15 cellular contexts compared by ENCODE assay signal in the genomic region with DNA sequence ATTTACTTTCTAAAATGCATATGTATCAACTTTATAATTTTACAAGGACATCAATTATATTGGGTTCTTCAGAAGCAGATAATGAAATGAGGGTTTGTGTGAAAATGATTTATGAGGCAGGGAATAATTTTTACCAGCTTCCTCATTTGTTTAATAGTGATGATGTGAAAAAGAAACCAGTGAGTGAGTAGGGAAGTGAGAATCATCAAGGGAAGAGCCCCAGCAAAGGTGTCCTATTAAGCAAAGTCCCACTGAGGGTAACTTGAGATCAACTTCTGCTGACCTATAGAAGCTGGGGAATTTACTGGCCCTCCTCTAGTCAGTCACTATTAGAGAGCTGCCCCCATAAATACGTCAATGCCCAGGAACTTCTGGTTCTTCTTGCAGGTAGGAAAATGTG.
DNase-seq lines count a peak whose midpoint lies in the region; ATAC-seq lines count a peak whose summit lies in the region.
"Had no signal": no experiment of that assay in that cellular context is flagged by ENCODE, and none has a peak within 500 bp of the region (broad histone marks: within the 10 kb centered on the region; RNA-seq: fewer than 3 reads in every experiment).

No MANE protein-coding gene starts in this region.

- no peaks in the 10 kb centered on the region for H3K9me3 Mint-ChIP-seq in activated CD8-positive, alpha-beta memory T cell treated with anti-CD3 and anti-CD28 coated beads, Interleukin-2, amount 10 ng/mL, durations not matched to agents 7 days and 5 days (ENCODE audit: low read depth)
- H3K9me3 Mint-ChIP-seq: activated CD4-positive, alpha-beta memory T cell treated with anti-CD3 and anti-CD28 coated beads for 36 hours; brain had no signal

- CTCF ChIA-PET in activated CD8-positive, alpha-beta memory T cell treated with anti-CD3 and anti-CD28 coated beads, Interleukin-2, amount 10 ng/mL, durations not matched to agents 7 days and 5 days (lab: Charles Lee): interaction anchor here (0.9 kb wide), 1 partner anchor 11 kb away, joined by 3 read pairs; no protein-coding TSS in a partner anchor

- no peaks in the 10 kb centered on the region for H3K27me3 Mint-ChIP-seq in activated CD8-positive, alpha-beta memory T cell treated with anti-CD3 and anti-CD28 coated beads, Interleukin-2, amount 10 ng/mL, durations not matched to agents 7 days and 5 days
- H3K27me3 Mint-ChIP-seq: activated CD4-positive, alpha-beta memory T cell treated with anti-CD3 and anti-CD28 coated beads for 36 hours; brain; CD4-positive, alpha-beta memory T cell had no signal

- no peaks in the 10 kb centered on the region for H3K36me3 Mint-ChIP-seq in activated CD8-positive, alpha-beta memory T cell treated with anti-CD3 and anti-CD28 coated beads, Interleukin-2, amount 10 ng/mL, durations not matched to agents 7 days and 5 days
- H3K36me3 Mint-ChIP-seq: activated CD4-positive, alpha-beta memory T cell treated with anti-CD3 and anti-CD28 coated beads for 36 hours; brain; CD4-positive, alpha-beta memory T cell had no signal

- H3K4me3 Mint-ChIP-seq in activated CD8-positive, alpha-beta memory T cell treated with anti-CD3 and anti-CD28 coated beads, Interleukin-2, amount 10 ng/mL, durations not matched to agents 7 days and 5 days: no peak overlapping the region
- H3K4me3 Mint-ChIP-seq: activated CD4-positive, alpha-beta memory T cell treated with anti-CD3 and anti-CD28 coated beads for 36 hours; brain; CD4-positive, alpha-beta memory T cell had no signal

- ATAC-seq in GM18909 (IDR thresholded peaks at IDR 0.05; ENCODE audit: poor library complexity, unreplicated experiment) (peak; percentile 73), GM21723 (IDR thresholded peaks at IDR 0.05; ENCODE audit: unreplicated experiment) (peak; percentile 67), HG03175 (IDR thresholded peaks at IDR 0.05; ENCODE audit: unreplicated experiment) (peak; percentile 68)
- no peak for ATAC-seq in activated CD8-positive, alpha-beta memory T cell treated with anti-CD3 and anti-CD28 coated beads, Interleukin-2, amount 10 ng/mL, durations not matched to agents 7 days and 5 days

- no peak overlapping the region for H3K27ac Mint-ChIP-seq in activated CD8-positive, alpha-beta memory T cell treated with anti-CD3 and anti-CD28 coated beads, Interleukin-2, amount 10 ng/mL, durations not matched to agents 7 days and 5 days
- H3K27ac Mint-ChIP-seq: activated CD4-positive, alpha-beta memory T cell treated with anti-CD3 and anti-CD28 coated beads for 36 hours; brain; CD4-positive, alpha-beta memory T cell had no signal

- no peaks in the 10 kb centered on the region for H3K4me1 Mint-ChIP-seq in activated CD8-positive, alpha-beta memory T cell treated with anti-CD3 and anti-CD28 coated beads, Interleukin-2, amount 10 ng/mL, durations not matched to agents 7 days and 5 days
- H3K4me1 Mint-ChIP-seq: brain; CD4-positive, alpha-beta memory T cell had no signal

- no peak for DNase-seq in activated CD4-positive, alpha-beta T cell treated with anti-CD3 and anti-CD28 coated beads for 4 hours
- no peak for DNase-seq in activated CD8-positive, alpha-beta memory T cell treated with anti-CD3 and anti-CD28 coated beads, Interleukin-2, amount 10 ng/mL, durations not matched to agents 7 days and 5 days
- DNase-seq in stimulated activated CD4-positive, alpha-beta T cell treated with anti-CD3 and anti-CD28 coated beads, Interleukin-4, amount 100 ng/mL, for 24 hours: no peak
- DNase-seq in AG08395 (ENCODE audit: low spot score): no peak
- DNase-seq: activated CD4-positive, alpha-beta memory T cell treated with anti-CD3 and anti-CD28 coated beads for 36 hours; activated gamma-delta T cell treated with Interleukin-2 at 50 U/mL for 16 hours; CD4-positive, alpha-beta memory T cell; GDM1; NCI-H774; occipital lobe; T-helper 9 cell had no signal
